Comparison of ENCODE assay signal across 27 cellular contexts in the genomic region with DNA sequence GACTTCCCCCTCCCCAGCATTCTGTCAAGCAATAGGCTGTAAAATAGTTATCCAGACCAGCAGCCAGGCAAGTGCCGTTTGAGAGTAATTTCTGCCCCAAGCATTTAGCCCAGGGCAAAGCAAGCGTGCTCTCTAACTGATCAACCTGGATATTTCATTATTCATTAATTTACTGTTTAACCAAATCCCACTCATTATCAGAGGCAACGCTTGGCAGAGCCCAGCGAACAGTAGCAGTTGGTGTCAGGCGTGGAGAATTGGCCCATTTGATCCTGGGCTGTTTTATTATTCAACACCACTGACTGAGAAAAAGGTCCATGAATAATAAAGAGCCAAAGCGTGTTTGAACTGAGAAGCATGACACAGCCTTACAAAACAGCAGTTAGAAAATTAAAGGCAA. TPM values are rescaled to one million over a fixed set of nuclear protein-coding genes. Genes with fewer than 3 reads are reported as not detected.
"Had no signal": no experiment of that assay in that cellular context is flagged by ENCODE, and none has a peak within 500 bp of the region (broad histone marks: within the 10 kb centered on the region; RNA-seq: fewer than 3 reads in every experiment).

No MANE protein-coding gene starts in this region.

- H3K36me3 Mint-ChIP-seq: mesothelial cell of epicardium; natural killer cell treated with Interleukin-12 subunit alpha and Interleukin-12 subunit beta and Interleukin-15 and Interleukin-18, amount 100 ng/mL, for 72 hours; stimulated activated naive B cell treated with anti-CD40 and anti-IgM and Interleukin-4, amounts not matched to agents 10 μg/mL and 1 μg/mL and 100 μg/mL, for 72 hours had no signal

- H3K4me1 ChIP-seq: parathyroid adenoma, testis had no signal

- H3K9ac ChIP-seq: parathyroid adenoma had no signal

- ATAC-seq: gastrocnemius medialis; left colon; natural killer cell treated with Interleukin-12 subunit alpha and Interleukin-12 subunit beta and Interleukin-15 and Interleukin-18, amount 100 ng/mL, for 72 hours; sciatic nerve; stimulated activated naive B cell treated with anti-CD40 and anti-IgM and Interleukin-4, amounts not matched to agents 10 μg/mL and 1 μg/mL and 100 μg/mL, for 72 hours; stimulated activated naive CD8-positive, alpha-beta T cell treated with anti-CD3 and anti-CD28 coated beads, Interleukin-15, amount 100 ng/mL, for 72 hours had no signal

- H3K27me3 ChIP-seq: testis had no signal

- H3K9me3 Mint-ChIP-seq: central memory CD8-positive, alpha-beta T cell; stimulated activated naive CD8-positive, alpha-beta T cell treated with anti-CD3 and anti-CD28 coated beads, Interleukin-15, amount 100 ng/mL, for 72 hours had no signal

- H3K4me1 Mint-ChIP-seq: central memory CD8-positive, alpha-beta T cell; immature natural killer cell; stimulated activated naive CD8-positive, alpha-beta T cell treated with anti-CD3 and anti-CD28 coated beads, Interleukin-15, amount 100 ng/mL, for 72 hours had no signal

- FAIRE-seq: endometrium had no signal

- H3K36me3 ChIP-seq: esophagus muscularis mucosa, gastrocnemius medialis, prostate gland, spleen, transverse colon had no signal

- H3K4me3 ChIP-seq: dorsolateral prefrontal cortex, esophagus muscularis mucosa, gastrocnemius medialis, prostate gland, spleen, testis, transverse colon had no signal

- DNase-seq: cortex of kidney; dorsolateral prefrontal cortex; effector CD8-positive, alpha-beta T cell; gastrocnemius medialis; immature natural killer cell; left colon; mammary epithelial cell; spleen; stimulated activated CD4-positive, alpha-beta T cell treated with anti-CD3 and anti-CD28 coated beads, Interleukin-15, amount 100 ng/mL, for 24 hours; stimulated activated CD4-positive, alpha-beta T cell treated with anti-CD3 and anti-CD28 coated beads, Interleukin-1b, Interleukin-23, amount 100 ng/mL, for 48 hours; stimulated activated CD4-positive, alpha-beta T cell treated with anti-CD3 and anti-CD28 coated beads, Interleukin-4, amount 100 ng/mL, for 4 hours; stimulated activated naive B cell treated with anti-CD40 and anti-IgM and Interleukin-4, amounts not matched to agents 10 μg/mL and 1 μg/mL and 100 μg/mL, for 72 hours; stimulated activated naive CD8-positive, alpha-beta T cell treated with anti-CD3 and anti-CD28 coated beads, Interleukin-15, amount 100 ng/mL, for 72 hours; testis; transverse colon had no signal

- H3K27ac ChIP-seq: dorsolateral prefrontal cortex, esophagus muscularis mucosa, gastrocnemius medialis, parathyroid adenoma, prostate gland, spleen, testis, transverse colon had no signal

- H3K9me3 ChIP-seq: esophagus muscularis mucosa, gastrocnemius medialis, prostate gland, testis, transverse colon had no signal

- H3K4me3 Mint-ChIP-seq: central memory CD8-positive, alpha-beta T cell; immature natural killer cell; mesothelial cell of epicardium; natural killer cell treated with Interleukin-12 subunit alpha and Interleukin-12 subunit beta and Interleukin-15 and Interleukin-18, amount 100 ng/mL, for 72 hours; stimulated activated naive B cell treated with anti-CD40 and anti-IgM and Interleukin-4, amounts not matched to agents 10 μg/mL and 1 μg/mL and 100 μg/mL, for 72 hours; stimulated activated naive CD8-positive, alpha-beta T cell treated with anti-CD3 and anti-CD28 coated beads, Interleukin-15, amount 100 ng/mL, for 72 hours had no signal

- H2AFZ ChIP-seq: parathyroid adenoma had no signal

- H3K27ac Mint-ChIP-seq: immature natural killer cell; mesothelial cell of epicardium; natural killer cell treated with Interleukin-12 subunit alpha and Interleukin-12 subunit beta and Interleukin-15 and Interleukin-18, amount 100 ng/mL, for 72 hours; stimulated activated naive B cell treated with anti-CD40 and anti-IgM and Interleukin-4, amounts not matched to agents 10 μg/mL and 1 μg/mL and 100 μg/mL, for 72 hours; stimulated activated naive CD8-positive, alpha-beta T cell treated with anti-CD3 and anti-CD28 coated beads, Interleukin-15, amount 100 ng/mL, for 72 hours had no signal

- H3K79me2 ChIP-seq: parathyroid adenoma had no signal

RNA-seq across cellular contexts. Expression of gene TFAP2B, which starts 35.3 kb away (rescaled TPM):
- total RNA-seq: esophagus muscularis mucosa; fibroblast of villous mesenchyme; gastrocnemius medialis; left colon; natural killer cell treated with Interleukin-12 subunit alpha and Interleukin-12 subunit beta and Interleukin-15 and Interleukin-18, amount 100 ng/mL, for 72 hours; omental fat pad; sciatic nerve; skeletal muscle tissue; spleen; subcutaneous adipose tissue; transverse colon had no signal
- polyA plus RNA-seq: immature natural killer cell, mammary epithelial cell, spleen had no signal
